1 cellular context compared by ENCODE assay signal in genomic region chr6:124964084-124964763, GRCh38.
TF ChIP-seq lines count a peak whose summit lies in the region.

No MANE protein-coding gene starts in this region.

TF ChIP-seq in K562, 482 proteins besides CTCF, POLR2A, EP300 and RAD21 (continued from another document and continues in another):
- TF ChIP-seq ZNF407 (IDR thresholded peaks at IDR 0.05; ENCODE audit: low read depth), result peak; percentile 73
- no peak for TF ChIP-seq ZNF408 (CRISPR knock-in tag; IDR thresholded peaks at IDR 0.05; ENCODE audit: low read depth)
- 0 out of 2 replicates have a peak, but pooled peaks have one; percentile 48 for TF ChIP-seq ZKSCAN8 (CRISPR knock-in tag; IDR thresholded peaks at IDR 0.05)
- TF ChIP-seq ELK3 (CRISPR knock-in tag; IDR thresholded peaks at IDR 0.05), result no peak
- no peak for TF ChIP-seq FOXM1 (IDR thresholded peaks at IDR 0.05; ENCODE audit: low read depth)
- TF ChIP-seq FOXM1 (CRISPR knock-in tag; IDR thresholded peaks at IDR 0.05; ENCODE audit: low read depth), result no peak
- TF ChIP-seq PHB2 (IDR thresholded peaks at IDR 0.05; ENCODE audit: low read depth), result no peak
- no peak for TF ChIP-seq ZNF124 (CRISPR knock-in tag; IDR thresholded peaks at IDR 0.05)
- TF ChIP-seq CHD2 (IDR thresholded peaks at IDR 0.05; ENCODE audit: low read depth, low read length), result no peak
- no peak for TF ChIP-seq NFATC3 (IDR thresholded peaks at IDR 0.05)
- no peak for TF ChIP-seq TCFL5 (CRISPR knock-in tag; conservative IDR thresholded peaks at IDR 0.05)
- TF ChIP-seq CEBPG (CRISPR knock-in tag; IDR thresholded peaks at IDR 0.05), result no peak
- peak in 1 of 2 experiments; percentile 60; a peak in 1 of 4 replicates for TF ChIP-seq CEBPG (tag; conservative IDR thresholded peaks at IDR 0.05 in 1 of 2, IDR thresholded peaks at IDR 0.05 in 1 of 2)
- TF ChIP-seq ZNF551 (CRISPR knock-in tag; IDR thresholded peaks at IDR 0.05), result no peak
- TF ChIP-seq TCF7 (IDR thresholded peaks at IDR 0.05; ENCODE audit: borderline replicate concordance), result no peak
- TF ChIP-seq GABPA (tag; conservative IDR thresholded peaks at IDR 0.05; ENCODE audit: low read depth), result 0 out of 2 replicates have a peak, but pooled peaks have one; percentile 1
- 0 out of 2 replicates have a peak, but pooled peaks have one; percentile 24 for TF ChIP-seq MAFG (tag; conservative IDR thresholded peaks at IDR 0.05)
- no peak for TF ChIP-seq THRAP3 (IDR thresholded peaks at IDR 0.05; ENCODE audit: borderline replicate concordance)
- 0 out of 6 replicates have a peak, but pooled peaks of 1 of the 3 experiments have one; percentile 0 for TF ChIP-seq ZBTB11 (CRISPR knock-in tag; IDR thresholded peaks at IDR 0.05)
- TF ChIP-seq ZNF316 (IDR thresholded peaks at IDR 0.05), result peak; percentile 42; the same call in 1 of the 2 replicates
- no peak for TF ChIP-seq ZBTB43 (CRISPR knock-in tag; IDR thresholded peaks at IDR 0.05)
- TF ChIP-seq CEBPB (tag; IDR thresholded peaks at IDR 0.05), result 0 out of 2 replicates have a peak, but pooled peaks have one; percentile 11
- no peak for TF ChIP-seq PML (IDR thresholded peaks at IDR 0.05; ENCODE audit: low read length)
- TF ChIP-seq NKRF (IDR thresholded peaks at IDR 0.05; ENCODE audit: borderline replicate concordance), result peak; percentile 16; the same call in 1 of the 2 replicates
- TF ChIP-seq CBFA2T3 (IDR thresholded peaks at IDR 0.05), result no peak
- TF ChIP-seq YBX1 (IDR thresholded peaks at IDR 0.05), result no peak
- peak; percentile 57 for TF ChIP-seq ZNF592 (IDR thresholded peaks at IDR 0.05)
- no peak for TF ChIP-seq BMI1 (IDR thresholded peaks at IDR 0.05; ENCODE audit: low read length)
- no peak for TF ChIP-seq CBX8 (IDR thresholded peaks at IDR 0.05; ENCODE audit: borderline replicate concordance, extremely low read depth, low read depth, low read length, poor library complexity, severe bottlenecking)
- TF ChIP-seq MECOM (CRISPR knock-in tag; IDR thresholded peaks at IDR 0.05), result no peak
- TF ChIP-seq HMBOX1 (IDR thresholded peaks at IDR 0.05), result no peak
- TF ChIP-seq JUNB (CRISPR knock-in tag; conservative IDR thresholded peaks at IDR 0.05), result no peak
